ENCODE assay signal across 12 cellular contexts in the genomic region with DNA sequence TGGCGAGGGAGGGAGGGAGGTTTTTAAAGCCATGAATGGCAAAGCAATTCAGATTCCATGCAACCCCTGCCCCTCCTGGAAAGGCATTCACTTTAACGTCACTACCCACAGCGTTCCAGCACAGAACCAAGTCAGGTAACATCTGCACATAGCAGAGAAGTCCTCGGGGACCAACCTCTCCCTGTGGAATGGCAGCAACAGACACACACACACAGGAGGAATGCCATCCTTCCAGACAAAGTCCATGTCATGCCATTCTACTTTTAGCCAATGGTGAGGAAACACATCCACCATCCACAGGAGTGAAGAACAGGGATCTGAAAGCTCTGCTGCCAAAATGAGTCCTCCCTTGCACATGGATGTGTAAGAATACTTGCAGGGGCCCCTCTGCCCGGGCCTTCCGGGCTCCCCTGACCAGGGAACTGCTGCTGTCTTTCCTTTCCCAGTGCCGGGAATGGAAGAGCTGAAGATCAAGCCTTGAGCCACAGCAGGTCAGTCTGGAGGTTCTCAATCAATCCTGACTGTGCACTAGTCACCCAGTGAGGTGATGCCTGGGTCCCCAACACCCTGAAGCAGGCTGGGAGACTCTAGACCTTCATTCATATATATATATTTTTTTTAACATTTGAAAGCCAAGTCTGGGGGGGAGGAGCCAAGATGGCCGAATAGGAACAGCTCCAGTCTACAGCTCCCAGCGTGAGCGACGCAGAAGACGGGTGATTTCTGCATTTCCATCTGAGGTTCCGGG.
A peak's percentile ranks its signal among the peaks of the same experiment; 100 is the strongest.
DNase-seq lines count a peak whose midpoint lies in the region; ATAC-seq, FAIRE-seq and TF ChIP-seq lines count a peak whose summit lies in the region.
"Had no signal": no experiment of that assay in that cellular context is flagged by ENCODE, and none has a peak within 500 bp of the region (broad histone marks: within the 10 kb centered on the region; RNA-seq: fewer than 3 reads in every experiment).

No MANE protein-coding gene starts in this region.

- BruUV-seq in A673 (replicated peaks; lab: Mats Ljungman, UMichigan) (no TSS peak), K562 (replicated peaks; lab: Mats Ljungman, UMichigan) (no TSS peak)

- CTCF ChIA-PET in A673 (lab: Charles Lee) (no interaction called here), K562 (lab: Yijun Ruan, JAX; ENCODE audit: low intra/inter-chr PET ratio) (no interaction called here), GM10248 (lab: Yijun Ruan, JAX) (no interaction called here)

- H3K36me3 Mint-ChIP-seq in GM23338 (ENCODE audit: low read depth) = peaks cover 31% of the 10 kb centered on the region

- H4K8ac ChIP-seq in mesenchymal stem cell (ENCODE audit: low read length) = peak overlapping the region; percentile 52

- ATAC-seq in GM23338 = peak; percentile 93
- ATAC-seq in K562 = peak; percentile 61

- no peaks in the 10 kb centered on the region for H3F3A ChIP-seq in GM23338 (replicated peaks; ENCODE audit: low read depth)

- peak overlapping the region in 1 of 2 experiments; percentile 46 for H3K18ac ChIP-seq in mesenchymal stem cell (ENCODE audit: low read depth in 1 of 2, low read length in 2 of 2)

- H2BK15ac ChIP-seq in mesenchymal stem cell (ENCODE audit: low read depth, poor library complexity, severe bottlenecking) = no peak overlapping the region

- no peak for FAIRE-seq in K562 (lab: Jason Lieb, UNC)

- DNase-seq in A673 (ENCODE audit: low spot score) (no peak), GM23338 (ENCODE audit: low spot score) (peak; percentile 34), K562 (ENCODE audit: extremely low read depth in 1 of 4, low spot score in 3 of 4) (no peak), mesenchymal stem cell (no peak), GM10248 (ENCODE audit: extremely low spot score) (no peak), GM03348 (ENCODE audit: low spot score) (no peak), G401 (ENCODE audit: low spot score) (no peak)
- no peak for DNase-seq in NK-92 treated with Interleukin-12 subunit alpha and Interleukin-12 subunit beta, amount 100 ng/mL, for 24 hours (lab: John Stamatoyannopoulos, UW)
- DNase-seq: head of caudate nucleus; stimulated activated CD4-positive, alpha-beta T cell treated with anti-CD3 and anti-CD28 coated beads, Interleukin-15, amount 100 ng/mL, for 24 hours; stimulated activated naive CD4-positive, alpha-beta T cell treated with Interleukin-2 at 50 U/mL for 16 hours had no signal

- 91% methylated on average over 8 of the region's 13 CpGs for WGBS in K562 (ENCODE audit: insufficient coverage, low coverage, missing lambda C conversion rate)
- 76% methylated on average over 12 of the region's 13 CpGs for WGBS in mesenchymal stem cell

- no peak for TF ChIP-seq POLR2A in K562 (conservative IDR thresholded peaks at IDR 0.05)

- intact Hi-C loops in A673 (cut with micrococcal nuclease; ENCODE audit: unreplicated experiment) = no loop called here
- intact Hi-C loops in K562 (cut with micrococcal nuclease) = no loop called here

- H2BK5ac ChIP-seq in mesenchymal stem cell (ENCODE audit: low read depth, low read length, poor library complexity, severe bottlenecking) = no peak overlapping the region

- in situ Hi-C loops in K562 (cut with MboI) (no loop called here), G401 (cut with HindIII; ENCODE audit: low sequenced_read_pairs) (no loop called here)

- no peak for TF ChIP-seq RAD21 in K562 (CRISPR knock-in tag; conservative IDR thresholded peaks at IDR 0.05 in 1 of 2, IDR thresholded peaks at IDR 0.05 in 1 of 2)

- TF ChIP-seq EP300 in K562 (IDR thresholded peaks at IDR 0.05; ENCODE audit: low read length) = no peak

- H4K91ac ChIP-seq in mesenchymal stem cell (ENCODE audit: low read length) = peak overlapping the region; percentile 83

- H2BK12ac ChIP-seq in mesenchymal stem cell (ENCODE audit: low read length in 2 of 2) = no peak overlapping the region

- peak overlapping the region; percentile 17 for H3K4me3 ChIP-seq in A673 (ENCODE audit: low read depth, low read length, poor library complexity, severe bottlenecking)
- H3K4me3 ChIP-seq in GM23338 = peak overlapping the region; percentile 46
- H3K4me3 ChIP-seq in K562 = no peak overlapping the region
- H3K4me3 ChIP-seq in mesenchymal stem cell (ENCODE audit: insufficient read depth in 1 of 2, low read depth in 1 of 2, low read length in 2 of 2) = no peak overlapping the region

- H3K9me2 ChIP-seq in GM23338 (ENCODE audit: insufficient read depth) = no peaks in the 10 kb centered on the region

- no peaks in the 10 kb centered on the region for H3K9me3 Mint-ChIP-seq in GM23338

- H3K27me3 Mint-ChIP-seq in GM23338 (ENCODE audit: insufficient read depth, low read depth, poor library complexity) = no peaks in the 10 kb centered on the region

- peaks cover 30% of the 10 kb centered on the region for H3K79me2 ChIP-seq in GM23338 (replicated peaks; ENCODE audit: insufficient read depth)
- H3K79me2 ChIP-seq in K562 (ENCODE audit: control insufficient read depth, insufficient read depth, low read length) = peaks cover 7% of the 10 kb centered on the region; the same call in 2 of the 3 replicates

- H4K20me1 ChIP-seq in GM23338 (replicated peaks; ENCODE audit: insufficient read depth) (no peaks in the 10 kb centered on the region), K562 (replicated peaks; ENCODE audit: control insufficient read depth, insufficient read depth, low read length) (no peaks in the 10 kb centered on the region)

- H3K9ac ChIP-seq in K562 (ENCODE audit: insufficient read depth in 1 of 2, low read depth in 2 of 2, low read length in 2 of 2) = no peak overlapping the region
- no peak overlapping the region for H3K9ac ChIP-seq in mesenchymal stem cell (ENCODE audit: low read length)

- H3K79me1 ChIP-seq in mesenchymal stem cell (replicated peaks; ENCODE audit: low read length, poor library complexity, severe bottlenecking) = peaks cover 26% of the 10 kb centered on the region

- H3K4me3 Mint-ChIP-seq in GM23338 = peak overlapping the region; percentile 56

- H3K9me3 ChIP-seq in A673 (ENCODE audit: low read depth, low read length, poor library complexity, severe bottlenecking) (no peaks in the 10 kb centered on the region), K562 (replicated peaks; ENCODE audit: control insufficient read depth, insufficient read depth, low read depth, low read length) (no peaks in the 10 kb centered on the region), mesenchymal stem cell (ENCODE audit: control insufficient read depth, low read length) (no peaks in the 10 kb centered on the region)

- peaks cover 12% of the 10 kb centered on the region; the same call in 2 of the 3 replicates for H3K4me1 Mint-ChIP-seq in GM23338

- no peak overlapping the region for H2AFZ ChIP-seq in GM23338
- H2AFZ ChIP-seq in K562 (ENCODE audit: low read depth, low read length) = no peak overlapping the region
- no peak overlapping the region for H2AFZ ChIP-seq in mesenchymal stem cell (ENCODE audit: low read depth, low read length)

- peak overlapping the region in 1 of 2 experiments; percentile 53 for H3K4ac ChIP-seq in mesenchymal stem cell (ENCODE audit: low read depth in 1 of 2, low read length in 2 of 2)

- H3K27me3 ChIP-seq in A673 (replicated peaks; ENCODE audit: insufficient read depth, low read depth, low read length, poor library complexity) (no peaks in the 10 kb centered on the region), GM23338 (ENCODE audit: insufficient read depth) (no peaks in the 10 kb centered on the region), K562 (ENCODE audit: control insufficient read depth in 2 of 2, insufficient read depth in 2 of 2, low read length in 2 of 2) (no peaks in the 10 kb centered on the region), mesenchymal stem cell (ENCODE audit: control insufficient read depth in 1 of 2, insufficient read depth in 1 of 2, low read length in 2 of 2) (no peaks in the 10 kb centered on the region)

- POLR2A ChIA-PET in A673 (lab: Charles Lee; ENCODE audit: low non-redundant PET) (no interaction called here), K562 (lab: Yijun Ruan, JAX) (interaction anchor here (1.2 kb wide), 1 partner anchor 63 kb away, joined by 3 read pairs; no protein-coding TSS in a partner anchor), GM10248 (lab: Yijun Ruan, JAX) (no interaction called here)

- no peak overlapping the region for H3K23ac ChIP-seq in mesenchymal stem cell (ENCODE audit: low read length in 2 of 2)

- peak overlapping the region; percentile 31; the same call in 1 of the 2 replicates for H3K27ac Mint-ChIP-seq in GM23338

- H2BK120ac ChIP-seq in mesenchymal stem cell (ENCODE audit: low read depth, low read length) = no peak overlapping the region

- H3K4me1 ChIP-seq in A673 (ENCODE audit: insufficient read depth, low read length, poor library complexity, severe bottlenecking) (no peaks in the 10 kb centered on the region), GM23338 (ENCODE audit: insufficient read depth) (peaks cover 12% of the 10 kb centered on the region), K562 (replicated peaks in 1 of 2; ENCODE audit: control insufficient read depth in 2 of 2, insufficient read depth in 2 of 2, low read length in 2 of 2) (peaks cover 0 to 5% of the 10 kb centered on the region in 2 experiments; a peak in 2 of 5 replicates), mesenchymal stem cell (ENCODE audit: control insufficient read depth, insufficient read depth, low read depth, low read length) (peaks cover 9% of the 10 kb centered on the region)

- H3K27ac ChIP-seq in A673 (ENCODE audit: low read depth, low read length, poor library complexity, severe bottlenecking) = no peak overlapping the region
- H3K27ac ChIP-seq in GM23338 (ENCODE audit: low read depth) = peak overlapping the region; percentile 78
- peak overlapping the region; percentile 22; the same call in 1 of the 3 replicates for H3K27ac ChIP-seq in K562 (ENCODE audit: extremely low read depth, low read depth, low read length)
- no peak overlapping the region for H3K27ac ChIP-seq in mesenchymal stem cell (ENCODE audit: low read length, poor library complexity, severe bottlenecking)
- H3K27ac ChIP-seq: C4-2B had no signal

- no peak overlapping the region for H2AK5ac ChIP-seq in mesenchymal stem cell (ENCODE audit: low read length, severe bottlenecking)

- H3K4me2 ChIP-seq in GM23338 (peak overlapping the region; percentile 77), K562 (ENCODE audit: insufficient read depth, low read length) (no peak overlapping the region), mesenchymal stem cell (ENCODE audit: low read length, poor library complexity, severe bottlenecking) (no peak overlapping the region)

- no peak overlapping the region for H3K14ac ChIP-seq in mesenchymal stem cell (ENCODE audit: low read length in 2 of 2)

- TF ChIP-seq CTCF in A673 (conservative IDR thresholded peaks at IDR 0.05; ENCODE audit: low read depth, low read length) = no peak
- no peak for TF ChIP-seq CTCF in GM23338 (conservative IDR thresholded peaks at IDR 0.05; ENCODE audit: low read depth in 2 of 2)
- TF ChIP-seq CTCF in K562 (IDR thresholded peaks at IDR 0.05 in 2 of 3, conservative IDR thresholded peaks at IDR 0.05 in 1 of 3; ENCODE audit: insufficient read depth in 2 of 3, low read depth in 1 of 3, low read length in 3 of 3) = no peak
- no peak for TF ChIP-seq CTCF in GM10248 (IDR thresholded peaks at IDR 0.05; ENCODE audit: control extremely low read depth, extremely low read depth, low read depth, missing control alignments)

- no peaks in the 10 kb centered on the region for H3K9me1 ChIP-seq in K562 (ENCODE audit: control insufficient read depth, insufficient read depth, low read length)

- H3K36me3 ChIP-seq in A673 (ENCODE audit: insufficient read depth, low read length, poor library complexity, severe bottlenecking) (no peaks in the 10 kb centered on the region), GM23338 (ENCODE audit: insufficient read depth) (no peaks in the 10 kb centered on the region), K562 (ENCODE audit: control insufficient read depth, insufficient read depth, low read length) (peaks cover 32% of the 10 kb centered on the region), mesenchymal stem cell (ENCODE audit: control insufficient read depth in 1 of 2, insufficient read depth in 2 of 2, low read depth in 1 of 2, low read length in 2 of 2) (peaks cover 4 to 14% of the 10 kb centered on the region in 2 experiments)

Comparison
In these comparisons a context has a peak if more than half of its experiments do, and no peak if none do; other contexts are left out.
1. H3K27ac ChIP-seq: peak in GM23338 (single experiment) and K562 (single experiment); none in A673 (single experiment) and mesenchymal stem cell (single experiment).
2. H3K4me3 ChIP-seq: peak in A673 (single experiment) and GM23338 (single experiment); none in K562 (single experiment) and mesenchymal stem cell (0 of 2).